Comparison of ENCODE assay signal across 29 cellular contexts in the genomic region with DNA sequence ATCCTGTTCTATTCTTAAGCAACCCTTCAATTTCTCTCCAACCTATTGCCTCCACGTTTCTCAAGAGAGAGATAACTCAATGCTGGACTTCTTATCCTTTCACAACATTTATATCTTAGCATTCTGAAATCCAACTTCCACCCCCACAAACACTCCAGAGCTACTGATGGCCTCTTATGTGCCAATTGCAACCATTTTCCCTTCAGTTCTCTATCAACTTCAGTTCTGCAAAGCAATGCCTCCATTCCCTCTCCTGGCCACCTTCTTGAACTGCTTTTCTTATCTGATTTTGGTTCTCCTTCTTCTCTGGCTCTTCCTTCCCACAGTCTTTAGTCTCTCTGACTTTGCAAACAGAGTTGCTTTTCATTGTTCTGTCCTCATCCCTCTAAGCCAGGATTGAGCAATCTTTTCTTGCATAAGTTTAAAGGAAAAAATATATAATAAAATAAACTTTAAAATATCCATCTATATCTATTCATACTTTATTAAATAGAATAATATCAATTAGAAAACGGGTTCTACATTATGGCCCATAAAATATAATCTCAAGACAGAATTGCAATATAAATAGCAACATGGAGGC. TPM values are rescaled to one million over a fixed set of nuclear protein-coding genes. Genes with fewer than 3 reads are reported as not detected.
DNase-seq lines count a peak whose midpoint lies in the region; ATAC-seq and TF ChIP-seq lines count a peak whose summit lies in the region.
"Had no signal": no experiment of that assay in that cellular context is flagged by ENCODE, and none has a peak within 500 bp of the region (broad histone marks: within the 10 kb centered on the region; RNA-seq: fewer than 3 reads in every experiment).

No MANE protein-coding gene starts in this region.

- H3K36me3 ChIP-seq in uterus, result no peaks in the 10 kb centered on the region
- H3K36me3 ChIP-seq: ascending aorta, SJSA1, thoracic aorta had no signal

- H3K4me1 ChIP-seq in uterus, result no peaks in the 10 kb centered on the region

- ATAC-seq in GM18511 (IDR thresholded peaks at IDR 0.05; ENCODE audit: unreplicated experiment), result no peak
- ATAC-seq: effector memory CD8-positive, alpha-beta T cell; GM12878; GM23338; left lobe of liver; PC-3; stimulated activated naive B cell treated with anti-CD40 and anti-IgM and Interleukin-4, amounts not matched to agents 10 μg/mL and 1 μg/mL and 100 μg/mL, for 72 hours had no signal

- no peak overlapping the region for H3K27ac ChIP-seq in uterus
- H3K27ac ChIP-seq: SJSA1, skin epidermis had no signal

- no peaks in the 10 kb centered on the region for H3K27me3 ChIP-seq in uterus
- H3K27me3 ChIP-seq: ascending aorta, SJSA1 had no signal

- H3K9me3 ChIP-seq in uterus, result no peaks in the 10 kb centered on the region
- H3K9me3 ChIP-seq: ascending aorta, SJSA1 had no signal

- no peak for TF ChIP-seq POLR2A in uterus (IDR thresholded peaks at IDR 0.05)

- intact Hi-C loops in uterus (cut with DNase I; ENCODE audit: low total_unique reads), result no loop called here

- H3K4me3 ChIP-seq in epithelial cell of esophagus (ENCODE audit: low read length) (no peak overlapping the region), uterus (no peak overlapping the region)
- H3K4me3 ChIP-seq: ascending aorta, GM12878, GM23338, SJSA1, skin epidermis, thoracic aorta had no signal

- DNase-seq in AML-193 (lab: John Stamatoyannopoulos, UW) (peak; percentile 61 to 74), Kasumi-1 (lab: John Stamatoyannopoulos, UW) (peak; percentile 16 to 34), SIG-M5 (lab: John Stamatoyannopoulos, UW) (peak; percentile 15), epithelial cell of esophagus (ENCODE audit: low read depth) (peak; percentile 8), NCI-H510A treated with DMSO at 0.1 percent for 48 hours (lab: John Stamatoyannopoulos, UW) (no peak), uterus (no peak), GM19240 (ENCODE audit: insufficient read length, low spot score) (no peak)
- DNase-seq: activated CD4-positive, CD25-positive, alpha-beta regulatory T cell; activated naive CD4-positive, alpha-beta T cell treated with anti-CD3 and anti-CD28 coated beads for 36 hours; activated T-cell treated with anti-CD3 and anti-CD28 coated beads, Interleukin-2, amount 50 U/mL, for 24 hours; CD4-positive, alpha-beta T cell; DMS153; effector memory CD8-positive, alpha-beta T cell; head of caudate nucleus; KG1; NCI-H1417; NCI-H524 treated with DMSO at 0.1 percent for 48 hours; PC-3; stimulated activated CD4-positive, alpha-beta T cell treated with anti-CD3 and anti-CD28 coated beads, Interleukin-2, amount 100 ng/mL, for 24 hours; stimulated activated naive B cell treated with anti-CD40 and anti-IgM and Interleukin-4, amounts not matched to agents 10 μg/mL and 1 μg/mL and 100 μg/mL, for 72 hours had no signal

- TF ChIP-seq CTCF in epithelial cell of esophagus (IDR thresholded peaks at IDR 0.05; ENCODE audit: insufficient read depth, low read depth, low read length, missing control alignments), result no peak
- no peak for TF ChIP-seq CTCF in uterus (IDR thresholded peaks at IDR 0.05)

RNA-seq across cellular contexts. Expression of gene STBD1, which starts 3.6 kb away (rescaled TPM):
- 1 to 10 TPM in 2 of 4 donors, under 1 TPM in 2; 0.59 to 5.5 (median 2.2) TPM for total RNA-seq in uterus
- total RNA-seq: activated naive CD4-positive, alpha-beta T cell treated with anti-CD3 and anti-CD28 coated beads for 36 hours; GM12878; mononuclear cell had no signal

RNA-seq across cellular contexts. Expression of gene FAM47E, which starts 51.4 kb away (rescaled TPM):
- 1 to 10 TPM in 2 of 4 donors, under 1 TPM in 1, not detected in 1; 0.29 to 1.4 (median 1.2) TPM for total RNA-seq in uterus
- total RNA-seq: activated naive CD4-positive, alpha-beta T cell treated with anti-CD3 and anti-CD28 coated beads for 36 hours; ascending aorta; GM12878; SJSA1 had no signal

Comparison
In these comparisons a context has a peak if more than half of its experiments do, and no peak if none do; other contexts are left out.
1. DNase-seq: peak in AML-193 (2 of 2), Kasumi-1 (2 of 2), SIG-M5 (single experiment) and epithelial cell of esophagus (single experiment); none in NCI-H510A treated with DMSO at 0.1 percent for 48 hours (single experiment), uterus (0 of 2) and GM19240 (single experiment).